In the genomic region with DNA sequence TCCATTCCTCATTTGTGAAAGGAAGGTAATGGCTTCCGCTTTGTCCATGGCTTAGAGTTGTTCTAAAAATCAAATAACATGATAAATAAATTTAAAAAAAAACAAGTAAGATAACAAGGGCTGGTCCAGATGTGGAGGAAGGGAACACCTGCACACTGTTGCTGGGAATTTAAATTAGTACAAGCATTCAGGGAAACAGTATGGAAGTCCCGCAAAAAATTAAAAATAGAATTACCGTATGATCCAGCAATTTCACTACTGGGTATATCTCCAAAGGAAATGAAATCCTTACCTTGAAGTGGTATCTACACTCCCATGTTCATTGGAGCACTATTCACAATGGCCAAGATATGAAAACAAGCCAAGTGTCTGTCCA, we compare ENCODE assay signal across 2 cellular contexts.
TF ChIP-seq lines count a peak whose summit lies in the region.

No MANE protein-coding gene starts in this region.

TF ChIP-seq in IMR-90, 13 proteins besides CTCF, POLR2A, EP300 and RAD21:
- TF ChIP-seq, protein P1, sequence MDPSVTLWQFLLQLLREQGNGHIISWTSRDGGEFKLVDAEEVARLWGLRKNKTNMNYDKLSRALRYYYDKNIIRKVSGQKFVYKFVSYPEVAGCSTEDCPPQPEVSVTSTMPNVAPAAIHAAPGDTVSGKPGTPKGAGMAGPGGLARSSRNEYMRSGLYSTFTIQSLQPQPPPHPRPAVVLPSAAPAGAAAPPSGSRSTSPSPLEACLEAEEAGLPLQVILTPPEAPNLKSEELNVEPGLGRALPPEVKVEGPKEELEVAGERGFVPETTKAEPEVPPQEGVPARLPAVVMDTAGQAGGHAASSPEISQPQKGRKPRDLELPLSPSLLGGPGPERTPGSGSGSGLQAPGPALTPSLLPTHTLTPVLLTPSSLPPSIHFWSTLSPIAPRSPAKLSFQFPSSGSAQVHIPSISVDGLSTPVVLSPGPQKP (IDR thresholded peaks at IDR 0.05; ENCODE audit: borderline replicate concordance, low read depth, low read length): no peak

TF ChIP-seq in GM12878, 131 proteins besides CTCF, POLR2A, EP300 and RAD21:
- 0 out of 2 replicates have a peak, but pooled peaks have one; percentile 8 for TF ChIP-seq ATF7 (IDR thresholded peaks at IDR 0.05; ENCODE audit: low read depth)
- TF ChIP-seq MAX (IDR thresholded peaks at IDR 0.05; ENCODE audit: low read depth, low read length): no peak
- TF ChIP-seq MEF2B (IDR thresholded peaks at IDR 0.05; ENCODE audit: partially characterized antibody, poor library complexity, severe bottlenecking): peak; percentile 38
- TF ChIP-seq, protein P2, sequence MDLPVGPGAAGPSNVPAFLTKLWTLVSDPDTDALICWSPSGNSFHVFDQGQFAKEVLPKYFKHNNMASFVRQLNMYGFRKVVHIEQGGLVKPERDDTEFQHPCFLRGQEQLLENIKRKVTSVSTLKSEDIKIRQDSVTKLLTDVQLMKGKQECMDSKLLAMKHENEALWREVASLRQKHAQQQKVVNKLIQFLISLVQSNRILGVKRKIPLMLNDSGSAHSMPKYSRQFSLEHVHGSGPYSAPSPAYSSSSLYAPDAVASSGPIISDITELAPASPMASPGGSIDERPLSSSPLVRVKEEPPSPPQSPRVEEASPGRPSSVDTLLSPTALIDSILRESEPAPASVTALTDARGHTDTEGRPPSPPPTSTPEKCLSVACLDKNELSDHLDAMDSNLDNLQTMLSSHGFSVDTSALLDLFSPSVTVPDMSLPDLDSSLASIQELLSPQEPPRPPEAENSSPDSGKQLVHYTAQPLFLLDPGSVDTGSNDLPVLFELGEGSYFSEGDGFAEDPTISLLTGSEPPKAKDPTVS (IDR thresholded peaks at IDR 0.05; ENCODE audit: low read depth, low read length): no peak
